Comparison of ENCODE assay signal across 8 cellular contexts in the genomic region with DNA sequence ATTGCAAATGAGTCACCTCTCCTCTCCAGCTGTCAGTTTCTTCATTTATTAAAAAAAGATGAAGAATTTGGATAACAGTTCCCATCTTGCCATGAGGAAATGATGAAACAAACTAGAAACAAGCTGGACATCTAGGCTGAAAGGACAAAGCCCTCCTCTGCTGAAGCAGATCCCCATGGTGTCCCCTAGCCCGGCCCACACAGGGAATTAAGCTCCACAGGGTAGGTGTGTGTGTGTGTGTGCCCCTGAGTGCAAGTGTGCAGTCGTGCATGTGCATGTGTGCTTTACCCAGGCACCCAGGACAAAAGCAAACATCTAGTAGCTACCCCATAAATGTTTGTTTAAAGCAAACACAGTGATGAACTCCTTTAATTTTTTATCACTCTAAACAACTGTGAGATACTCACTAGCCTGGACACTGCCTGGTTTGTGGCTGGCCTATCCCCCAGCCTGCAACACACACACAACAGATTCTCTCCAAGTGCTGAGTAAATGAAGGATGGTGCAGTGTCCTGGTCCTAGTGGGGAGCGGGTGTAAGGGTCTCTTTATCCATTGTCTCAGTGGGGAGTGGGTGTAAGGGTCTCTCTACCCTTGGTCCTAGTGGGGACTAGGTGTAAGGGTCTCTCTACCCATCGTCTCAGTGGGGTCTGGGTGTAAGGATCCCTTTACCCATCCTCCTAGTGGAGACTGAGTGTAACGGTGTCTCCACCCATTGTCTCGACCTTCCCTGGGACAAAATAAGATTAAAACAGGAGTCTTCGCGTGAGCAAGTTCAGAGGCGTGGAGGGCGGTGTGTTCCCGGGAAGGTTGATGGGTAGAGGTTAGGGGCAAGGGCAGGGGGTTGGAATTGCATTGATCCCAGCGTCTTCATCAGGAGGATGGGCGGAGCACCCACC. TPM values are rescaled to one million over a fixed set of nuclear protein-coding genes. Genes with fewer than 3 reads are reported as not detected.
DNase-seq lines count a peak whose midpoint lies in the region; ATAC-seq and TF ChIP-seq lines count a peak whose summit lies in the region.

No MANE protein-coding gene starts in this region.

- H3K27ac Mint-ChIP-seq in activated B cell treated with CpG ODN at 0.5 μM for 24 hours, result no peak overlapping the region

- peaks cover 7% of the 10 kb centered on the region for H3K4me1 Mint-ChIP-seq in activated T-cell treated with anti-CD3 and anti-CD28 coated beads, Interleukin-2, amount 50 U/mL, for 4 hours (ENCODE audit: low read depth)
- peaks cover 22% of the 10 kb centered on the region for H3K4me1 Mint-ChIP-seq in activated B cell treated with CpG ODN at 0.5 μM for 24 hours

- peaks cover 5% of the 10 kb centered on the region for H3K9me3 Mint-ChIP-seq in activated T-cell treated with anti-CD3 and anti-CD28 coated beads, Interleukin-2, amount 50 U/mL, for 4 hours
- H3K9me3 Mint-ChIP-seq in activated B cell treated with CpG ODN at 0.5 μM for 24 hours, result peaks cover 8% of the 10 kb centered on the region

- TF ChIP-seq POLR2A in prostate gland (IDR thresholded peaks at IDR 0.05), result no peak

- H3K36me3 Mint-ChIP-seq in activated T-cell treated with anti-CD3 and anti-CD28 coated beads, Interleukin-2, amount 50 U/mL, for 4 hours (ENCODE audit: insufficient read depth), result no peaks in the 10 kb centered on the region
- no peaks in the 10 kb centered on the region for H3K36me3 Mint-ChIP-seq in activated B cell treated with CpG ODN at 0.5 μM for 24 hours (ENCODE audit: low read depth)

- no peak for ATAC-seq in activated T-cell treated with anti-CD3 and anti-CD28 coated beads, Interleukin-2, amount 50 U/mL, for 4 hours
- ATAC-seq in activated B cell treated with CpG ODN at 0.5 μM for 24 hours (ENCODE audit: low read depth) (peak; percentile 18), Right ventricle myocardium inferior (peak; percentile 0), HG02571 (IDR thresholded peaks at IDR 0.05; ENCODE audit: unreplicated experiment) (no peak)

- POLR2A ChIA-PET in activated B cell treated with CpG ODN at 0.5 μM for 24 hours (lab: Charles Lee), result no interaction called here

- no peaks in the 10 kb centered on the region for H3K36me3 ChIP-seq in prostate gland

- intact Hi-C loops in activated B cell treated with CpG ODN at 0.5 μM for 24 hours (cut with micrococcal nuclease) (no loop called here), Right ventricle myocardium inferior (cut with DNase I) (loop anchor here (5.0 kb wide), 1 partner anchor 72 kb away; no protein-coding TSS in a partner anchor), prostate gland (cut with DNase I) (no loop called here)

- WGBS in prostate gland, result 16% methylated on average over 13 of the region's 13 CpGs

- peaks cover 4% of the 10 kb centered on the region for H3K4me1 ChIP-seq in prostate gland (replicated peaks)

- peaks cover 49% of the 10 kb centered on the region for H3K27me3 Mint-ChIP-seq in activated T-cell treated with anti-CD3 and anti-CD28 coated beads, Interleukin-2, amount 50 U/mL, for 4 hours (ENCODE audit: low read depth)
- H3K27me3 Mint-ChIP-seq in activated B cell treated with CpG ODN at 0.5 μM for 24 hours, result peaks cover 36% of the 10 kb centered on the region

- peak overlapping the region; percentile 70 for H3K4me3 Mint-ChIP-seq in activated T-cell treated with anti-CD3 and anti-CD28 coated beads, Interleukin-2, amount 50 U/mL, for 4 hours
- H3K4me3 Mint-ChIP-seq in activated B cell treated with CpG ODN at 0.5 μM for 24 hours, result peak overlapping the region; percentile 67

- DNase-seq in activated T-cell treated with anti-CD3 and anti-CD28 coated beads, Interleukin-2, amount 50 U/mL, for 4 hours, result no peak
- no peak for DNase-seq in activated T-cell treated with anti-CD3 and anti-CD28 coated beads, Interleukin-2, amount 50 U/mL, for 48 hours
- DNase-seq in activated B cell treated with CpG ODN at 0.5 μM for 24 hours (no peak), Right ventricle myocardium inferior (ENCODE audit: missing footprints) (no peak), prostate gland (ENCODE audit: low spot score) (peak; percentile 26), occipital lobe (lab: John Stamatoyannopoulos, UW) (no peak)
- no peak for DNase-seq in stimulated activated CD4-positive, alpha-beta T cell treated with anti-CD3 and anti-CD28 coated beads, Interleukin-15, amount 100 ng/mL, for 24 hours

- peak overlapping the region; percentile 74 to 82 for H3K27ac ChIP-seq in prostate gland

- H3K9me3 ChIP-seq in prostate gland, result no peaks in the 10 kb centered on the region

- TF ChIP-seq CTCF in activated B cell treated with CpG ODN at 0.5 μM for 24 hours (IDR thresholded peaks at IDR 0.05) (no peak), prostate gland (IDR thresholded peaks at IDR 0.05) (peak in 1 of 4 experiments; percentile 45)

- CTCF ChIA-PET in activated B cell treated with CpG ODN at 0.5 μM for 24 hours (lab: Charles Lee), result no interaction called here

- no peaks in the 10 kb centered on the region for H3K27me3 ChIP-seq in prostate gland (replicated peaks; ENCODE audit: insufficient read depth)

- peak overlapping the region; percentile 44 to 53 for H3K4me3 ChIP-seq in prostate gland

RNA-seq across cellular contexts. Expression of a gene that starts 0.7 kb away (rescaled TPM):
- 1 to 10 TPM; 1.1 to 3.0 (median 1.4) TPM for total RNA-seq in activated T-cell treated with anti-CD3 and anti-CD28 coated beads, Interleukin-2, amount 50 U/mL, for 4 hours
- total RNA-seq in activated B cell treated with CpG ODN at 0.5 μM for 24 hours (0.16 and 0.76 TPM in 2 replicates), Right ventricle myocardium inferior (6.7 TPM), prostate gland (10 to 100 TPM; 49.0 to 55.7 TPM), occipital lobe (5.1 TPM)

RNA-seq across cellular contexts. Expression of a gene that starts 2.0 kb away (rescaled TPM):
- total RNA-seq in activated T-cell treated with anti-CD3 and anti-CD28 coated beads, Interleukin-2, amount 50 U/mL, for 4 hours, result under 1 TPM; 0.63 to 0.78 (median 0.76) TPM
- 0.69 and 1.1 TPM in 2 replicates for total RNA-seq in activated B cell treated with CpG ODN at 0.5 μM for 24 hours
- total RNA-seq in Right ventricle myocardium inferior, result 1.2 TPM
- 10 to 100 TPM in 1 of 2 donors, 1 to 10 TPM in 1; 7.6 to 11.0 TPM for total RNA-seq in prostate gland
- total RNA-seq in occipital lobe, result 2.5 TPM

Comparison
In these comparisons a context has a peak if more than half of its experiments do, and no peak if none do; other contexts are left out.
1. ATAC-seq: peak in activated B cell treated with CpG ODN at 0.5 μM for 24 hours (single experiment) and Right ventricle myocardium inferior (single experiment); none in activated T-cell treated with anti-CD3 and anti-CD28 coated beads, Interleukin-2, amount 50 U/mL, for 4 hours (0 of 2) and HG02571 (single experiment).